ENCODE assay signal across 15 cellular contexts in the genomic region with DNA sequence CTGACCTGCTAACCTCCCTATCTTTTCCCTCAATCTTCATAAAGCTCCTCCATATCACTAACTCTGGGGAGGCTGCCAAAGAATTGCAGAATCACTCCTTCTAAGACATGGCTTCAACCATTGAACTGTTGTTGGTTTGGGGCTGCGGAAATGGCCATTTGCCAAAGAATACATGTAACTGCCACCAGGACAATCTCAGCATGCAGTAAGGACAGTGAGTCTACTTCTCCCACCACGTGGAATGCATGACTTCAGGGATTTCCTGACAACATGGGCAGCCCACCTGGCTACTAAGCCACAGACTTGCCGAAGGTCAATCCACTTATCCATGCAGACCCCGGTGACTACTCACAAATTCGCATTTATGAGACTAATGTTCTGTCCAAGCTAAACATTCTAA.
"Had no signal": no experiment of that assay in that cellular context is flagged by ENCODE, and none has a peak within 500 bp of the region (broad histone marks: within the 10 kb centered on the region; RNA-seq: fewer than 3 reads in every experiment).

No MANE protein-coding gene starts in this region.

- ATAC-seq: activated naive CD4-positive, alpha-beta T cell treated with anti-CD3 and anti-CD28 coated beads, Interleukin-2, amount 50 U/mL, for 72 hours; left lung; stimulated activated naive CD8-positive, alpha-beta T cell treated with anti-CD3 and anti-CD28 coated beads, Interleukin-15, Interleukin-2, amounts not matched to agents 100 U/mL and 50 U/mL, for 24 hours had no signal

- H3K27me3 ChIP-seq: cardiac muscle cell, left lung, ovary, suprapubic skin, upper lobe of left lung had no signal

- H3K27ac ChIP-seq: cardiac muscle cell, coronary artery, left lung, ovary, suprapubic skin, upper lobe of left lung had no signal

- H3K4me3 ChIP-seq: cardiac muscle cell, coronary artery, left lung, ovary, suprapubic skin, upper lobe of left lung had no signal

- H3K4me1 ChIP-seq: left lung, suprapubic skin, upper lobe of left lung had no signal

- H3K36me3 ChIP-seq: cardiac muscle cell, left lung, ovary, suprapubic skin, upper lobe of left lung had no signal

- DNase-seq: activated T-cell treated with anti-CD3 and anti-CD28 coated beads, Interleukin-2, amount 50 U/mL, for 1 hour; amygdala; effector memory CD4-positive, alpha-beta T cell; immature natural killer cell; left lung; mesenchymal stem cell; ovary; stimulated activated CD4-positive, alpha-beta T cell treated with anti-CD3 and anti-CD28 coated beads, Interleukin-4, amount 100 ng/mL, for 1 hour; stimulated activated CD8-positive, alpha-beta memory T cell treated with anti-CD3 and anti-CD28 coated beads, Interleukin-4, amount 100 ng/mL, for 48 hours; stimulated activated naive CD8-positive, alpha-beta T cell treated with anti-CD3 and anti-CD28 coated beads, Interleukin-15, Interleukin-2, amounts not matched to agents 100 U/mL and 50 U/mL, for 24 hours; upper lobe of left lung had no signal
